Comparison of ENCODE assay signal across 13 cellular contexts in the genomic region with DNA sequence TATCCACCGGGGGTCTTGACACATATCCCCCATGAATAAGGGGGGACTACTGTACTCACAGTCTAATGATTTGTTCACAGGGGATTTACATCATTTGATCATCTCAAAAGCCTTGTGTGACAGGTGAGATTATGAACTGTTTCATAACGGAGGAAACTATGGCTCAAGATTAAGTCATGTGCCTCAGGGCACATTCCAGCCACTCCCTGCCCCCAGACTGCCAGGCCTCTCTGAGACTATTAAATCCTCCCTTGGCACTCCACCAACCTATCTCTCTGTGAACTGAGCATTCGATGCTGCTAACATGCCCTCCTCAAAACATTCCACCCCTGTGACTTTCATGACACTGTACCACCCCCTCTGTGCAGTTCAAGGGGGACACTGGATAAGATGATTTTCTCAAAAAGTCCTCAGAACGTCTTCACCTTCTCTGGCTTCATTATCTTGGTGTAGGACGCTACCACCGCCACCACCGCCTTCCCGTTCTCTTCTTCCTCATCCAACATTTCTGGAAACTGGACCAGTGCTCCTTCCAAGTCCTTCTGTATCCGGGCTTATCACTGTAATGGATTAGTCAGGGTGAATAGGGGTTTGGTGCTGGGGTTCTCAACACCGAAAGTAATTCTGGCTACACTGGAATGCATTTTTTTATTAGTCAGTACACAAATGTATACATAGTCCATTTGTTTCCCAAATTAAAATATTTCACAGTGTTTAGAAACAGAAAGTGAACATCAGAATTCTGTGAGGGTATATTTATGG.
A peak's percentile ranks its signal among the peaks of the same experiment; 100 is the strongest.
DNase-seq lines count a peak whose midpoint lies in the region; ATAC-seq and TF ChIP-seq lines count a peak whose summit lies in the region.
"Had no signal": no experiment of that assay in that cellular context is flagged by ENCODE, and none has a peak within 500 bp of the region (broad histone marks: within the 10 kb centered on the region; RNA-seq: fewer than 3 reads in every experiment).

No MANE protein-coding gene starts in this region.

- H3K9me3 ChIP-seq in lower lobe of right lung, result no peaks in the 10 kb centered on the region
- H3K9me3 ChIP-seq in CD4-positive, alpha-beta memory T cell (ENCODE audit: control insufficient read depth in 1 of 2, low read length in 2 of 2), result no peaks in the 10 kb centered on the region

- no peaks in the 10 kb centered on the region for H3K4me1 Mint-ChIP-seq in CD4-positive, alpha-beta memory T cell
- H3K4me1 Mint-ChIP-seq: neural crest cell had no signal

- intact Hi-C loops in lower lobe of right lung (cut with DNase I), result no loop called here
- intact Hi-C loops in CD4-positive, alpha-beta memory T cell (cut with micrococcal nuclease), result no loop called here

- H3K27me3 Mint-ChIP-seq in CD4-positive, alpha-beta memory T cell, result no peaks in the 10 kb centered on the region

- H3K36me3 Mint-ChIP-seq in CD4-positive, alpha-beta memory T cell, result no peaks in the 10 kb centered on the region

- H3K27ac Mint-ChIP-seq in CD4-positive, alpha-beta memory T cell, result no peak overlapping the region
- H3K27ac Mint-ChIP-seq: T-helper 2 cell treated with Interferon-gamma antibody and Interleukin-4, amounts not matched to agents 5 μg/mL and 100 μg/mL, for 36 hours had no signal

- H3K27ac ChIP-seq in lower lobe of right lung, result no peak overlapping the region
- H3K27ac ChIP-seq in CD4-positive, alpha-beta memory T cell (ENCODE audit: low read depth, low read length), result no peak overlapping the region

- no peak overlapping the region for H3K4me3 ChIP-seq in LNCaP clone FGC (ENCODE audit: low read depth, low read length)
- no peak overlapping the region for H3K4me3 ChIP-seq in lower lobe of right lung
- H3K4me3 ChIP-seq in CD4-positive, alpha-beta memory T cell (ENCODE audit: low read length in 2 of 2), result no peak overlapping the region

- H3K9me3 Mint-ChIP-seq in CD4-positive, alpha-beta memory T cell, result peaks cover 0 to 6% (median 0%) of the 10 kb centered on the region in 8 donors
- H3K9me3 Mint-ChIP-seq: T-helper 2 cell treated with Interferon-gamma antibody and Interleukin-4, amounts not matched to agents 5 μg/mL and 100 μg/mL, for 36 hours had no signal

- CTCF ChIA-PET in CD4-positive, alpha-beta memory T cell (lab: Charles Lee; ENCODE audit: partially characterized antibody), result interaction anchor here (1.5 kb wide), 1 partner anchor 10 kb away, joined by 4 read pairs; no protein-coding TSS in a partner anchor

- H3K36me3 ChIP-seq in lower lobe of right lung, result no peaks in the 10 kb centered on the region
- H3K36me3 ChIP-seq in CD4-positive, alpha-beta memory T cell (ENCODE audit: insufficient read depth, low read length), result no peaks in the 10 kb centered on the region

- H3K4me1 ChIP-seq in lower lobe of right lung, result no peaks in the 10 kb centered on the region
- no peaks in the 10 kb centered on the region for H3K4me1 ChIP-seq in CD4-positive, alpha-beta memory T cell (ENCODE audit: insufficient read depth, low read length)

- no peak overlapping the region for H3K4me3 Mint-ChIP-seq in CD4-positive, alpha-beta memory T cell
- H3K4me3 Mint-ChIP-seq: neural crest cell; T-helper 2 cell treated with Interferon-gamma antibody and Interleukin-4, amounts not matched to agents 5 μg/mL and 100 μg/mL, for 36 hours had no signal

- ATAC-seq in lower lobe of right lung, result peak; percentile 66 to 69

- POLR2A ChIA-PET in CD4-positive, alpha-beta memory T cell (lab: Charles Lee; ENCODE audit: partially characterized antibody), result no interaction called here

- TF ChIP-seq CTCF in LNCaP clone FGC (IDR thresholded peaks at IDR 0.05; ENCODE audit: control insufficient read depth, extremely low read depth, insufficient read depth), result no peak
- TF ChIP-seq CTCF in lower lobe of right lung (IDR thresholded peaks at IDR 0.05), result no peak

- no peaks in the 10 kb centered on the region for H3K27me3 ChIP-seq in lower lobe of right lung (ENCODE audit: low read depth)
- no peaks in the 10 kb centered on the region for H3K27me3 ChIP-seq in CD4-positive, alpha-beta memory T cell (ENCODE audit: insufficient read depth, low read length)

- DNase-seq in COLO829 (ENCODE audit: low spot score) (peak; percentile 73), LNCaP clone FGC (ENCODE audit: low read depth) (peak; percentile 22), dedifferentiated amniotic fluid mesenchymal stem cell (ENCODE audit: extremely low spot score) (peak; percentile 85), lower lobe of right lung (no peak), mesenteric fat pad (ENCODE audit: low spot score) (no peak), GM19240 (ENCODE audit: insufficient read length, low spot score) (no peak), 8988T (no peak)
- no peak for DNase-seq in CD4-positive, alpha-beta memory T cell
- DNase-seq: COR-L47; NCI-H748 treated with DMSO at 0.1 percent for 48 hours; stimulated activated CD4-positive, alpha-beta T cell treated with anti-CD3 and anti-CD28 coated beads, Interleukin-2, amount 100 ng/mL, for 48 hours had no signal

Comparison
In these comparisons a context has a peak if more than half of its experiments do, and no peak if none do; other contexts are left out.
1. DNase-seq: peak in COLO829 (single experiment), LNCaP clone FGC (single experiment) and dedifferentiated amniotic fluid mesenchymal stem cell (single experiment); none in lower lobe of right lung (single experiment), mesenteric fat pad (single experiment), GM19240 (single experiment), 8988T (single experiment) and CD4-positive, alpha-beta memory T cell (0 of 5).